In the genomic region with DNA sequence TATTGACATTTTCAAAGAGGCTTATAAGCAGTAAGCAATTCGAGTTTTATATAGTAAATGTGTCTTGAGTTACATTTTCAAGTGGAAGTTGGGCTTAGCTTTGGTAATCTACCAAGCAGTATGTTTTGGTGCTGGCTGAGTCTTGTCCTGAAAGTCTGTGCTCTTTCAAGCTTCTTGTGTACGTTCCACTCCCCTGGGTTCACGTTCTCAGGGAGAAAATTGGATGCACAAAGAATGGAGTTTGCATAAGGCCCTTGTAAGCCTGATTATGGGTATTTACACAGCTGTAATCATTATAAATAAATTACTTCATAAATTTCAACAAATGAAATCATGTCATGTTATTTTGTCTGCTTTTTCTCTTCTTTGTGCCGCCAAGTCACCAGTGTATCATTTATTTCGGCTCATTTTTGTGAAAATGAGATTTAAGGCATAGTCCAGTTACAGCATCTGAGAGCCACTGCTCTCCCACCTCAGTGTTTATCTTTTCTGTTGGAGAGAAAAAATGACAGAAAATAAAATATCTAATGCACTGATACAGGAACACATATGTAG, we compare ENCODE assay signal across 22 cellular contexts.
A peak's percentile ranks its signal among the peaks of the same experiment; 100 is the strongest.
DNase-seq lines count a peak whose midpoint lies in the region; ATAC-seq and TF ChIP-seq lines count a peak whose summit lies in the region.
"Had no signal": no experiment of that assay in that cellular context is flagged by ENCODE, and none has a peak within 500 bp of the region (broad histone marks: within the 10 kb centered on the region; RNA-seq: fewer than 3 reads in every experiment).

No MANE protein-coding gene starts in this region.

- DNase-seq in DMS53 (lab: John Stamatoyannopoulos, UW) (peak; percentile 19), DMS53 treated with DMSO at 0.1 percent for 48 hours (lab: John Stamatoyannopoulos, UW; ENCODE audit: unreplicated experiment) (no peak), NCI-H1092 (lab: John Stamatoyannopoulos, UW) (peak; percentile 62), NCI-H2081 treated with DMSO at 0.1 percent for 48 hours (lab: John Stamatoyannopoulos, UW) (peak; percentile 82), NCI-H446 treated with DMSO at 0.1 percent for 48 hours (lab: John Stamatoyannopoulos, UW) (no peak), NOMO-1 treated with DMSO at 0.1 percent for 48 hours (lab: John Stamatoyannopoulos, UW; ENCODE audit: unreplicated experiment) (no peak)
- no peak for DNase-seq in stimulated activated CD4-positive, alpha-beta T cell treated with anti-CD3 and anti-CD28 coated beads, Interleukin-2, amount 100 ng/mL, for 24 hours
- DNase-seq: activated CD4-positive, alpha-beta T cell treated with anti-CD3 and anti-CD28 coated beads for 36 hours; activated CD8-positive, alpha-beta memory T cell treated with anti-CD3 and anti-CD28 coated beads for 24 hours; activated naive CD4-positive, alpha-beta T cell treated with anti-CD3 and anti-CD28 coated beads for 36 hours; activated T-cell treated with anti-CD3 and anti-CD28 coated beads, Interleukin-2, amount 50 U/mL, for 72 hours; AML-193; amniotic stem cell; CD8-positive, alpha-beta memory T cell; endodermal cell; mammary epithelial cell; MG63; psoas muscle; stimulated activated CD4-positive, alpha-beta T cell treated with anti-CD3 and anti-CD28 coated beads, Interleukin-4, amount 100 ng/mL, for 24 hours; stimulated activated naive CD4-positive, alpha-beta T cell treated with Interleukin-2 at 50 U/mL for 16 hours had no signal

- no peak for ATAC-seq in SK-N-SH treated with all-trans-retinoic acid at 6 μM for 48 hours
- ATAC-seq: activated CD4-positive, alpha-beta T cell treated with anti-CD3 and anti-CD28 coated beads for 36 hours; activated T-cell treated with anti-CD3 and anti-CD28 coated beads, Interleukin-2, amount 50 U/mL, for 72 hours; HCT116; psoas muscle had no signal

TF ChIP-seq in SK-N-SH treated with all-trans-retinoic acid at 6 μM for 48 hours, 23 proteins besides CTCF, POLR2A, EP300 and RAD21:
- TF ChIP-seq ESRRG (CRISPR knock-in tag; IDR thresholded peaks at IDR 0.05) = 0 out of 2 replicates have a peak, but pooled peaks have one; percentile 50
- TF ChIP-seq ISL1 (CRISPR knock-in tag; IDR thresholded peaks at IDR 0.05) = peak; percentile 32; the same call in 1 of the 2 replicates
- TF ChIP-seq TCF4 (CRISPR knock-in tag; IDR thresholded peaks at IDR 0.05; ENCODE audit: borderline replicate concordance) = peak; percentile 95
- no peak for TF ChIP-seq ZNF70 (CRISPR knock-in tag; IDR thresholded peaks at IDR 0.05)
- TF ChIP-seq, protein P1, sequence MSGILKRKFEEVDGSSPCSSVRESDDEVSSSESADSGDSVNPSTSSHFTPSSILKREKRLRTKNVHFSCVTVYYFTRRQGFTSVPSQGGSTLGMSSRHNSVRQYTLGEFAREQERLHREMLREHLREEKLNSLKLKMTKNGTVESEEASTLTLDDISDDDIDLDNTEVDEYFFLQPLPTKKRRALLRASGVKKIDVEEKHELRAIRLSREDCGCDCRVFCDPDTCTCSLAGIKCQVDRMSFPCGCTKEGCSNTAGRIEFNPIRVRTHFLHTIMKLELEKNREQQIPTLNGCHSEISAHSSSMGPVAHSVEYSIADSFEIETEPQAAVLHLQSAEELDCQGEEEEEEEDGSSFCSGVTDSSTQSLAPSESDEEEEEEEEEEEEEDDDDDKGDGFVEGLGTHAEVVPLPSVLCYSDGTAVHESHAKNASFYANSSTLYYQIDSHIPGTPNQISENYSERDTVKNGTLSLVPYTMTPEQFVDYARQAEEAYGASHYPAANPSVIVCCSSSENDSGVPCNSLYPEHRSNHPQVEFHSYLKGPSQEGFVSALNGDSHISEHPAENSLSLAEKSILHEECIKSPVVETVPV (CRISPR knock-in tag; IDR thresholded peaks at IDR 0.05) = peak; percentile 54; the same call in 1 of the 2 replicates
- no peak for TF ChIP-seq ZFP3 (CRISPR knock-in tag; IDR thresholded peaks at IDR 0.05)
- 0 out of 2 replicates have a peak, but pooled peaks have one; percentile 23 for TF ChIP-seq SNAI2 (CRISPR knock-in tag; IDR thresholded peaks at IDR 0.05)
- TF ChIP-seq, protein P2, sequence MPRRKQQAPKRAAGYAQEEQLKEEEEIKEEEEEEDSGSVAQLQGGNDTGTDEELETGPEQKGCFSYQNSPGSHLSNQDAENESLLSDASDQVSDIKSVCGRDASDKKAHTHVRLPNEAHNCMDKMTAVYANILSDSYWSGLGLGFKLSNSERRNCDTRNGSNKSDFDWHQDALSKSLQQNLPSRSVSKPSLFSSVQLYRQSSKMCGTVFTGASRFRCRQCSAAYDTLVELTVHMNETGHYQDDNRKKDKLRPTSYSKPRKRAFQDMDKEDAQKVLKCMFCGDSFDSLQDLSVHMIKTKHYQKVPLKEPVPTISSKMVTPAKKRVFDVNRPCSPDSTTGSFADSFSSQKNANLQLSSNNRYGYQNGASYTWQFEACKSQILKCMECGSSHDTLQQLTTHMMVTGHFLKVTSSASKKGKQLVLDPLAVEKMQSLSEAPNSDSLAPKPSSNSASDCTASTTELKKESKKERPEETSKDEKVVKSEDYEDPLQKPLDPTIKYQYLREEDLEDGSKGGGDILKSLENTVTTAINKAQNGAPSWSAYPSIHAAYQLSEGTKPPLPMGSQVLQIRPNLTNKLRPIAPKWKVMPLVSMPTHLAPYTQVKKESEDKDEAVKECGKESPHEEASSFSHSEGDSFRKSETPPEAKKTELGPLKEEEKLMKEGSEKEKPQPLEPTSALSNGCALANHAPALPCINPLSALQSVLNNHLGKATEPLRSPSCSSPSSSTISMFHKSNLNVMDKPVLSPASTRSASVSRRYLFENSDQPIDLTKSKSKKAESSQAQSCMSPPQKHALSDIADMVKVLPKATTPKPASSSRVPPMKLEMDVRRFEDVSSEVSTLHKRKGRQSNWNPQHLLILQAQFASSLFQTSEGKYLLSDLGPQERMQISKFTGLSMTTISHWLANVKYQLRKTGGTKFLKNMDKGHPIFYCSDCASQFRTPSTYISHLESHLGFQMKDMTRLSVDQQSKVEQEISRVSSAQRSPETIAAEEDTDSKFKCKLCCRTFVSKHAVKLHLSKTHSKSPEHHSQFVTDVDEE (CRISPR knock-in tag; IDR thresholded peaks at IDR 0.05) = peak; percentile 92
- TF ChIP-seq, protein P3, sequence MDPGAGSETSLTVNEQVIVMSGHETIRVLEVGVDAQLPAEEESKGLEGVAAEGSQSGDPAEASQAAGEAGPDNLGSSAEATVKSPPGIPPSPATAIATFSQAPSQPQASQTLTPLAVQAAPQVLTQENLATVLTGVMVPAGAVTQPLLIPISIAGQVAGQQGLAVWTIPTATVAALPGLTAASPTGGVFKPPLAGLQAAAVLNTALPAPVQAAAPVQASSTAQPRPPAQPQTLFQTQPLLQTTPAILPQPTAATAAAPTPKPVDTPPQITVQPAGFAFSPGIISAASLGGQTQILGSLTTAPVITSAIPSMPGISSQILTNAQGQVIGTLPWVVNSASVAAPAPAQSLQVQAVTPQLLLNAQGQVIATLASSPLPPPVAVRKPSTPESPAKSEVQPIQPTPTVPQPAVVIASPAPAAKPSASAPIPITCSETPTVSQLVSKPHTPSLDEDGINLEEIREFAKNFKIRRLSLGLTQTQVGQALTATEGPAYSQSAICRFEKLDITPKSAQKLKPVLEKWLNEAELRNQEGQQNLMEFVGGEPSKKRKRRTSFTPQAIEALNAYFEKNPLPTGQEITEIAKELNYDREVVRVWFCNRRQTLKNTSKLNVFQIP (CRISPR knock-in tag; IDR thresholded peaks at IDR 0.05; ENCODE audit: borderline replicate concordance, low read depth) = no peak
- no peak for TF ChIP-seq ZNF565 (CRISPR knock-in tag; conservative IDR thresholded peaks at IDR 0.05; ENCODE audit: low read depth)

Comparison
In these comparisons a context has a peak if more than half of its experiments do, and no peak if none do; other contexts are left out.
1. DNase-seq: peak in DMS53 (single experiment), NCI-H1092 (single experiment) and NCI-H2081 treated with DMSO at 0.1 percent for 48 hours (single experiment); none in DMS53 treated with DMSO at 0.1 percent for 48 hours (single experiment), NCI-H446 treated with DMSO at 0.1 percent for 48 hours (single experiment), NOMO-1 treated with DMSO at 0.1 percent for 48 hours (single experiment) and stimulated activated CD4-positive, alpha-beta T cell treated with anti-CD3 and anti-CD28 coated beads, Interleukin-2, amount 100 ng/mL, for 24 hours (0 of 2).